In the genomic region with DNA sequence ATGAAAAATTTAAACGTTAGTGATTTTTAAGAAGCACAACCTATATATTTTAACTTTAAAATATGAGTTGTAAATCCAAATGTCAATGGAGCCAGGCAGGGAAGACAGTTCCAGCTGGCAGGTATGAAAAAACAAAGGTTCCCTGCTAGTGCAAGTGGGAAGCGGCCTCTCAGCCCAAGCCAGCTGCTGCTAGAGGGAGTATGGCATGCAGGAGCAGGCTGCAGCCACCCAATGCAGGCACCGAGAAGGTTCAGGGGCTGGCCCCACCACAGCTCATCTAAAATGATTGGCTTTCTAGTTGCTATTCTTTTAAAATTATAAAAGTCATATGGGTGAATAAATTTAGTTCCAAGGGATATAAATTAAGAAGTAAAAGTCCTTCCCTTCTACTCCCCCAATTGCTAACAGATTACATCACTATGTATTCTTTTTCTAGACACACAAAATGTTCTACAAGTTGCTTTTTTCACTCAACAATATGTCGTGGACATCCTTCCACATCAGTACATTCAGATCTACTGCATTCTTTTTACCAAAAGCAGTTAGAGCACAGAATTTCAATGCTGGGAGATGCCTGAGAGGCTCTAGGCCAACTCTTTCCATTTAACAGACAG, we compare ENCODE assay signal across 15 cellular contexts.
DNase-seq lines count a peak whose midpoint lies in the region; ATAC-seq, FAIRE-seq and TF ChIP-seq lines count a peak whose summit lies in the region.
"Had no signal": no experiment of that assay in that cellular context is flagged by ENCODE, and none has a peak within 500 bp of the region (broad histone marks: within the 10 kb centered on the region; RNA-seq: fewer than 3 reads in every experiment).

No MANE protein-coding gene starts in this region.

- no peaks in the 10 kb centered on the region for H3K27me3 Mint-ChIP-seq in activated CD4-positive, alpha-beta T cell treated with anti-CD3 and anti-CD28 coated beads for 36 hours
- no peaks in the 10 kb centered on the region for H3K27me3 Mint-ChIP-seq in Calu3 (ENCODE audit: unreplicated experiment)

- TF ChIP-seq CTCF in VCaP (conservative IDR thresholded peaks at IDR 0.05) (no peak), stomach (IDR thresholded peaks at IDR 0.05) (no peak), Calu3 (IDR thresholded peaks at IDR 0.05; ENCODE audit: unreplicated experiment) (no peak), D721Med (IDR thresholded peaks at IDR 0.05; ENCODE audit: insufficient read depth, missing control alignments) (no peak)

- no peaks in the 10 kb centered on the region for H3K36me3 Mint-ChIP-seq in activated CD4-positive, alpha-beta T cell treated with anti-CD3 and anti-CD28 coated beads for 36 hours (ENCODE audit: low read depth)
- no peaks in the 10 kb centered on the region for H3K36me3 Mint-ChIP-seq in Calu3 (ENCODE audit: insufficient read depth, unreplicated experiment)

- TF ChIP-seq POLR2A in stomach (IDR thresholded peaks at IDR 0.05), result no peak

- DNase-seq in left ventricle myocardium superior, result peak; percentile 48
- no peak for DNase-seq in stomach
- no peak for DNase-seq in activated CD4-positive, alpha-beta T cell treated with anti-CD3 and anti-CD28 coated beads for 36 hours
- no peak for DNase-seq in DMS79 treated with DMSO at 0.1 percent for 48 hours (lab: John Stamatoyannopoulos, UW)
- no peak for DNase-seq in Calu3
- no peak for DNase-seq in D721Med (ENCODE audit: insufficient read length, low spot score)
- DNase-seq: activated CD8-positive, alpha-beta memory T cell treated with anti-CD3 and anti-CD28 coated beads for 24 hours; NCI-H2107; right lobe of liver; stimulated activated naive CD4-positive, alpha-beta T cell had no signal

- BruUV-seq in Calu3 (replicated peaks; lab: Mats Ljungman, UMichigan), result no TSS peak

- no peaks in the 10 kb centered on the region for H3K9me3 Mint-ChIP-seq in activated CD4-positive, alpha-beta T cell treated with anti-CD3 and anti-CD28 coated beads for 36 hours (ENCODE audit: low read depth)
- H3K9me3 Mint-ChIP-seq in Calu3 (ENCODE audit: low read depth, unreplicated experiment), result no peaks in the 10 kb centered on the region
- H3K9me3 Mint-ChIP-seq: activated T-helper 2 cell treated with anti-CD3 and anti-CD28 coated beads, Interferon-gamma antibody, Interleukin-2, Interleukin-4, amounts not matched to agents 10 μg/mL and 5 μg/mL and 100 μg/mL, durations not matched to agents 14 hours and 24 hours and 36 hours had no signal

- H3K27ac ChIP-seq in VCaP (peak overlapping the region; percentile 35), stomach (peak overlapping the region in 3 of 5 donors; percentile 17 to 45 (median 30))
- H3K27ac ChIP-seq: neutrophil, right lobe of liver had no signal

- intact Hi-C loops in left ventricle myocardium superior (cut with micrococcal nuclease) (loop anchor here (10.0 kb wide), 1 partner anchor 230 kb away; no protein-coding TSS in a partner anchor), stomach (cut with DNase I; ENCODE audit: low total_unique reads) (loop anchor here (10.0 kb wide), 1 partner anchor 60 kb away; no protein-coding TSS in a partner anchor), Calu3 (cut with micrococcal nuclease; ENCODE audit: unreplicated experiment) (loop anchor here (5.0 kb wide), 1 partner anchor 98 kb away; no protein-coding TSS in a partner anchor)
- intact Hi-C loops in activated CD4-positive, alpha-beta T cell treated with anti-CD3 and anti-CD28 coated beads for 36 hours (cut with DNase I, micrococcal nuclease), result loop anchor here in 1 of 2 experiments (10.0 kb wide), 1 partner anchor 340 kb away; no protein-coding TSS in a partner anchor

- H3K4me3 Mint-ChIP-seq in activated CD4-positive, alpha-beta T cell treated with anti-CD3 and anti-CD28 coated beads for 36 hours, result no peak overlapping the region
- no peak overlapping the region for H3K4me3 Mint-ChIP-seq in Calu3 (ENCODE audit: low read depth, unreplicated experiment)

- WGBS in stomach, 5 donors, result 69 to 84% (median 77%) methylated on average over 4 of the region's 4 CpGs

- no peaks in the 10 kb centered on the region for H3K27me3 ChIP-seq in stomach
- H3K27me3 ChIP-seq: neutrophil, right lobe of liver had no signal

- POLR2A ChIA-PET in activated CD4-positive, alpha-beta T cell treated with anti-CD3 and anti-CD28 coated beads for 36 hours (lab: Charles Lee), result no interaction called here

- CTCF ChIA-PET in activated CD4-positive, alpha-beta T cell treated with anti-CD3 and anti-CD28 coated beads for 36 hours (lab: Charles Lee), result no interaction called here
- CTCF ChIA-PET in Calu3 (lab: Charles Lee), result no interaction called here

- H3K4me3 ChIP-seq in stomach, result no peak overlapping the region
- H3K4me3 ChIP-seq: right lobe of liver had no signal

- H3K4me1 Mint-ChIP-seq in activated CD4-positive, alpha-beta T cell treated with anti-CD3 and anti-CD28 coated beads for 36 hours, result peaks cover 10% of the 10 kb centered on the region
- peaks cover 23% of the 10 kb centered on the region for H3K4me1 Mint-ChIP-seq in Calu3 (ENCODE audit: low read depth, unreplicated experiment)

- TF ChIP-seq EP300 in stomach (IDR thresholded peaks at IDR 0.05), result no peak

- no peaks in the 10 kb centered on the region for H3K9me3 ChIP-seq in stomach
- H3K9me3 ChIP-seq: neutrophil, right lobe of liver had no signal

- peaks cover 27 to 93% (median 67%) of the 10 kb centered on the region in 4 donors for H3K4me1 ChIP-seq in stomach

- no peak for FAIRE-seq in D721Med (lab: Jason Lieb, UNC)
- FAIRE-seq: H1 had no signal

- H3K27ac Mint-ChIP-seq in activated CD4-positive, alpha-beta T cell treated with anti-CD3 and anti-CD28 coated beads for 36 hours, result no peak overlapping the region
- no peak overlapping the region for H3K27ac Mint-ChIP-seq in Calu3 (ENCODE audit: unreplicated experiment)
- H3K27ac Mint-ChIP-seq: activated T-helper 2 cell treated with anti-CD3 and anti-CD28 coated beads, Interferon-gamma antibody, Interleukin-2, Interleukin-4, amounts not matched to agents 10 μg/mL and 5 μg/mL and 100 μg/mL, durations not matched to agents 14 hours and 24 hours and 36 hours had no signal

- H3K36me3 ChIP-seq in stomach, result no peaks in the 10 kb centered on the region
- H3K36me3 ChIP-seq: neutrophil, right lobe of liver had no signal

- ATAC-seq in HG02885 (IDR thresholded peaks at IDR 0.05; ENCODE audit: poor library complexity, unreplicated experiment), result peak; percentile 3
- ATAC-seq in left ventricle myocardium superior, result peak; percentile 24
- ATAC-seq in activated CD4-positive, alpha-beta T cell treated with anti-CD3 and anti-CD28 coated beads for 36 hours, result no peak
